ENCODE assay signal across 8 cellular contexts in genomic region chrX:39755152-39756032, GRCh38.
DNase-seq lines count a peak whose midpoint lies in the region; ATAC-seq and TF ChIP-seq lines count a peak whose summit lies in the region.

No MANE protein-coding gene starts in this region.

- H3K4me1 ChIP-seq in lung (ENCODE audit: control insufficient read depth in 2 of 2, insufficient read depth in 2 of 2, low read length in 2 of 2) = no peaks in the 10 kb centered on the region
- H3K4me1 ChIP-seq in uterus = peaks cover 0 to 4% of the 10 kb centered on the region in 2 donors

- peak; percentile 86 for DNase-seq in COLO668 (lab: John Stamatoyannopoulos, UW; ENCODE audit: unreplicated experiment)
- DNase-seq in NCI-H146 treated with DMSO at 0.1 percent for 48 hours (lab: John Stamatoyannopoulos, UW; ENCODE audit: unreplicated experiment) = peak; percentile 25
- DNase-seq in choroid plexus epithelial cell (ENCODE audit: low read depth) = peak; percentile 93
- DNase-seq in lung (ENCODE audit: low spot score) = peak; percentile 49
- peak; percentile 86 to 91 for DNase-seq in uterus
- DNase-seq in T-helper 9 cell = no peak

- 76 to 81% methylated on average over 19 to 25 of the region's 25 CpGs for WGBS in lung, 2 donors

- H3K4me3 ChIP-seq in choroid plexus epithelial cell (ENCODE audit: low read depth, low read length) (no peak overlapping the region), lung (no peak overlapping the region), uterus (no peak overlapping the region)

- H3K27me3 ChIP-seq in lung (ENCODE audit: control insufficient read depth, insufficient read depth) (no peaks in the 10 kb centered on the region), uterus (no peaks in the 10 kb centered on the region)

- TF ChIP-seq CTCF in choroid plexus epithelial cell (conservative IDR thresholded peaks at IDR 0.05; ENCODE audit: low read depth, low read length) (no peak), lung (IDR thresholded peaks at IDR 0.05; ENCODE audit: control extremely low read depth, extremely low read depth) (no peak), uterus (IDR thresholded peaks at IDR 0.05) (no peak)

- H3K36me3 ChIP-seq in lung (ENCODE audit: control insufficient read depth in 2 of 2, insufficient read depth in 2 of 2, low read length in 2 of 2) (no peaks in the 10 kb centered on the region), uterus (no peaks in the 10 kb centered on the region)

- intact Hi-C loops in uterus (cut with DNase I; ENCODE audit: low total_unique reads) = no loop called here

- peak overlapping the region in 1 of 2 donors; percentile 30 for H3K27ac ChIP-seq in lung (ENCODE audit: low read depth in 1 of 2, low read length in 1 of 2)
- H3K27ac ChIP-seq in uterus = peak overlapping the region; percentile 63 to 78

- peaks cover 0 to 2% of the 10 kb centered on the region in 2 donors for H3K9me3 ChIP-seq in lung (ENCODE audit: control insufficient read depth in 2 of 2, insufficient read depth in 1 of 2, low read length in 1 of 2)
- H3K9me3 ChIP-seq in uterus = no peaks in the 10 kb centered on the region

- no peak for ATAC-seq in lung (ENCODE audit: insufficient read depth, low FRiP score)
- ATAC-seq in HG02623 (IDR thresholded peaks at IDR 0.05; ENCODE audit: unreplicated experiment) = no peak
- ATAC-seq in HG02763 (IDR thresholded peaks at IDR 0.05; ENCODE audit: unreplicated experiment) = no peak

- no peak for TF ChIP-seq POLR2A in uterus (IDR thresholded peaks at IDR 0.05)
